ENCODE assay signal across 15 cellular contexts in the genomic region with DNA sequence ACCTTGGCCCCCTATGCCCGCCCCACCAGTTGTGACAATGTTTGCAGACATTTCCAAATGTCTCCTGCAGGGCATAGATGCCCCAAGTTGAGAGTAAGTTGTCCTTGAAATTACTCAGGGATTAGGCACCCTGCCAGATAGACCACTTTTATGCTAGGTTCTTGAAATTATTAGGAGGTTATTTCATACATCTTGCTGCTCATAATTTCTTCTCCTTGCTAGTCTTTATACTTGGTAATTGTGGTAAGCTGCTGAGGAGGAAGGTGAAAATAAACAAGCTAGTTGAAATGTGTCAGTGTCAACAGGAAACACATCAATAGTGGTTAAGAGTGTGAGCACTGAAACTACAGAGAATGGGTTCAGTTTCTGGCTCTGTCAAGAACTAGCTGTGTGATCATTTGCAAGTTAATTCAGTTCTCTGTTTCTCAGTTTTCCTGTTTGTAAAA.
DNase-seq lines count a peak whose midpoint lies in the region; ATAC-seq and TF ChIP-seq lines count a peak whose summit lies in the region.
"Had no signal": no experiment of that assay in that cellular context is flagged by ENCODE, and none has a peak within 500 bp of the region (broad histone marks: within the 10 kb centered on the region; RNA-seq: fewer than 3 reads in every experiment).

No MANE protein-coding gene starts in this region.

- H3K27ac ChIP-seq in heart right ventricle = peak overlapping the region in 1 of 10 donors; percentile 81
- H3K27ac ChIP-seq: cardiac muscle cell, epithelial cell of prostate had no signal

- POLR2A ChIA-PET in HEK293T (lab: Yijun Ruan, JAX) = no interaction called here

- intact Hi-C loops in activated T-helper 1 cell treated with anti-CD3 and anti-CD28 coated beads, Interleukin-12 subunit alpha, Interleukin-12 subunit beta, Interleukin-2, Interleukin-4 antibody, amounts not matched to agents 30 ng/mL and 10 ng/mL and 1 ng/mL, durations not matched to agents 14 hours and 24 hours and 36 hours (cut with micrococcal nuclease) = loop anchor here (2.0 to 5.0 kb wide), 4 partner anchors 109 to 394 kb away; no protein-coding TSS in a partner anchor
- intact Hi-C loops in heart right ventricle (cut with DNase I) = no loop called here

- H3K36me3 Mint-ChIP-seq in activated naive CD4-positive, alpha-beta T cell treated with anti-CD3 and anti-CD28 coated beads, Interleukin-2, amount 50 U/mL, for 24 hours = no peaks in the 10 kb centered on the region
- H3K36me3 Mint-ChIP-seq in activated T-helper 1 cell treated with anti-CD3 and anti-CD28 coated beads, Interleukin-12 subunit alpha, Interleukin-12 subunit beta, Interleukin-2, Interleukin-4 antibody, amounts not matched to agents 30 ng/mL and 10 ng/mL and 1 ng/mL, durations not matched to agents 14 hours and 24 hours and 36 hours (ENCODE audit: low read depth) = peaks cover 17% of the 10 kb centered on the region

- no peak for TF ChIP-seq CTCF in heart right ventricle (IDR thresholded peaks at IDR 0.05)

- WGBS in heart right ventricle, 2 donors = 89 to 97% methylated on average over 1 of the region's 1 CpG

- no peaks in the 10 kb centered on the region for H3K36me3 ChIP-seq in heart right ventricle
- H3K36me3 ChIP-seq: cardiac muscle cell had no signal

- H3K4me3 ChIP-seq in heart right ventricle = no peak overlapping the region
- H3K4me3 ChIP-seq: cardiac muscle cell, K562 had no signal

- no peaks in the 10 kb centered on the region for H3K27me3 Mint-ChIP-seq in activated naive CD4-positive, alpha-beta T cell treated with anti-CD3 and anti-CD28 coated beads, Interleukin-2, amount 50 U/mL, for 24 hours
- no peaks in the 10 kb centered on the region for H3K27me3 Mint-ChIP-seq in activated T-helper 1 cell treated with anti-CD3 and anti-CD28 coated beads, Interleukin-12 subunit alpha, Interleukin-12 subunit beta, Interleukin-2, Interleukin-4 antibody, amounts not matched to agents 30 ng/mL and 10 ng/mL and 1 ng/mL, durations not matched to agents 14 hours and 24 hours and 36 hours (ENCODE audit: insufficient read depth)

- DNase-seq in activated naive CD4-positive, alpha-beta T cell treated with anti-CD3 and anti-CD28 coated beads, Interleukin-2, amount 50 U/mL, for 16 hours = no peak
- DNase-seq in activated T-helper 1 cell treated with anti-CD3 and anti-CD28 coated beads, Interleukin-12 subunit alpha, Interleukin-12 subunit beta, Interleukin-2, Interleukin-4 antibody, amounts not matched to agents 30 ng/mL and 10 ng/mL and 1 ng/mL, durations not matched to agents 14 hours and 24 hours and 36 hours (ENCODE audit: low spot score) = no peak
- no peak for DNase-seq in midbrain (lab: John Stamatoyannopoulos, UW)
- DNase-seq in heart right ventricle = no peak
- no peak for DNase-seq in HEK293T (ENCODE audit: extremely low spot score)
- DNase-seq: H7, hippocampal formation, NCI-H187, OCI-M1 had no signal

- peaks cover 78% of the 10 kb centered on the region for H3K4me1 Mint-ChIP-seq in activated naive CD4-positive, alpha-beta T cell treated with anti-CD3 and anti-CD28 coated beads, Interleukin-2, amount 50 U/mL, for 24 hours
- H3K4me1 Mint-ChIP-seq in activated T-helper 1 cell treated with anti-CD3 and anti-CD28 coated beads, Interleukin-12 subunit alpha, Interleukin-12 subunit beta, Interleukin-2, Interleukin-4 antibody, amounts not matched to agents 30 ng/mL and 10 ng/mL and 1 ng/mL, durations not matched to agents 14 hours and 24 hours and 36 hours (ENCODE audit: low read depth) = peaks cover 72% of the 10 kb centered on the region

- CTCF ChIA-PET in HEK293T (lab: Yijun Ruan, JAX) = no interaction called here

- no peaks in the 10 kb centered on the region for H3K9me3 ChIP-seq in heart right ventricle

- H3K9me3 Mint-ChIP-seq in activated naive CD4-positive, alpha-beta T cell treated with anti-CD3 and anti-CD28 coated beads, Interleukin-2, amount 50 U/mL, for 24 hours = no peaks in the 10 kb centered on the region
- peaks cover 8% of the 10 kb centered on the region for H3K9me3 Mint-ChIP-seq in activated T-helper 1 cell treated with anti-CD3 and anti-CD28 coated beads, Interleukin-12 subunit alpha, Interleukin-12 subunit beta, Interleukin-2, Interleukin-4 antibody, amounts not matched to agents 30 ng/mL and 10 ng/mL and 1 ng/mL, durations not matched to agents 14 hours and 24 hours and 36 hours

- peaks cover 0 to 36% (median 0%) of the 10 kb centered on the region in 9 donors for H3K4me1 ChIP-seq in heart right ventricle

- H3K4me3 Mint-ChIP-seq in activated naive CD4-positive, alpha-beta T cell treated with anti-CD3 and anti-CD28 coated beads, Interleukin-2, amount 50 U/mL, for 24 hours = peak overlapping the region; percentile 34
- peak overlapping the region; percentile 47 for H3K4me3 Mint-ChIP-seq in activated T-helper 1 cell treated with anti-CD3 and anti-CD28 coated beads, Interleukin-12 subunit alpha, Interleukin-12 subunit beta, Interleukin-2, Interleukin-4 antibody, amounts not matched to agents 30 ng/mL and 10 ng/mL and 1 ng/mL, durations not matched to agents 14 hours and 24 hours and 36 hours

- peak; percentile 47 for ATAC-seq in HG02588 (IDR thresholded peaks at IDR 0.05; ENCODE audit: unreplicated experiment)
- ATAC-seq in heart right ventricle = no peak
- no peak for ATAC-seq in HG02840 (IDR thresholded peaks at IDR 0.05; ENCODE audit: low FRiP score, unreplicated experiment)
- ATAC-seq: K562 had no signal

- peak overlapping the region; percentile 38 for H3K27ac Mint-ChIP-seq in activated naive CD4-positive, alpha-beta T cell treated with anti-CD3 and anti-CD28 coated beads, Interleukin-2, amount 50 U/mL, for 24 hours
- peak overlapping the region; percentile 74 for H3K27ac Mint-ChIP-seq in activated T-helper 1 cell treated with anti-CD3 and anti-CD28 coated beads, Interleukin-12 subunit alpha, Interleukin-12 subunit beta, Interleukin-2, Interleukin-4 antibody, amounts not matched to agents 30 ng/mL and 10 ng/mL and 1 ng/mL, durations not matched to agents 14 hours and 24 hours and 36 hours

- H3K27me3 ChIP-seq in heart right ventricle = no peaks in the 10 kb centered on the region
- H3K27me3 ChIP-seq: cardiac muscle cell had no signal

TF ChIP-seq in HEK293T, 16 proteins besides CTCF, POLR2A, EP300 and RAD21:
- TF ChIP-seq TARDBP (IDR thresholded peaks at IDR 0.05) (no peak), LEF1 (IDR thresholded peaks at IDR 0.05; ENCODE audit: borderline replicate concordance) (no peak), FOXM1 (IDR thresholded peaks at IDR 0.05; ENCODE audit: borderline replicate concordance) (no peak), SUZ12 (IDR thresholded peaks at IDR 0.05) (no peak)
- TF ChIP-seq, protein P1, sequence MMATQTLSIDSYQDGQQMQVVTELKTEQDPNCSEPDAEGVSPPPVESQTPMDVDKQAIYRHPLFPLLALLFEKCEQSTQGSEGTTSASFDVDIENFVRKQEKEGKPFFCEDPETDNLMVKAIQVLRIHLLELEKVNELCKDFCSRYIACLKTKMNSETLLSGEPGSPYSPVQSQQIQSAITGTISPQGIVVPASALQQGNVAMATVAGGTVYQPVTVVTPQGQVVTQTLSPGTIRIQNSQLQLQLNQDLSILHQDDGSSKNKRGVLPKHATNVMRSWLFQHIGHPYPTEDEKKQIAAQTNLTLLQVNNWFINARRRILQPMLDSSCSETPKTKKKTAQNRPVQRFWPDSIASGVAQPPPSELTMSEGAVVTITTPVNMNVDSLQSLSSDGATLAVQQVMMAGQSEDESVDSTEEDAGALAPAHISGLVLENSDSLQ (IDR thresholded peaks at IDR 0.05) = no peak
